ENCODE assay signal across 8 cellular contexts in the genomic region with DNA sequence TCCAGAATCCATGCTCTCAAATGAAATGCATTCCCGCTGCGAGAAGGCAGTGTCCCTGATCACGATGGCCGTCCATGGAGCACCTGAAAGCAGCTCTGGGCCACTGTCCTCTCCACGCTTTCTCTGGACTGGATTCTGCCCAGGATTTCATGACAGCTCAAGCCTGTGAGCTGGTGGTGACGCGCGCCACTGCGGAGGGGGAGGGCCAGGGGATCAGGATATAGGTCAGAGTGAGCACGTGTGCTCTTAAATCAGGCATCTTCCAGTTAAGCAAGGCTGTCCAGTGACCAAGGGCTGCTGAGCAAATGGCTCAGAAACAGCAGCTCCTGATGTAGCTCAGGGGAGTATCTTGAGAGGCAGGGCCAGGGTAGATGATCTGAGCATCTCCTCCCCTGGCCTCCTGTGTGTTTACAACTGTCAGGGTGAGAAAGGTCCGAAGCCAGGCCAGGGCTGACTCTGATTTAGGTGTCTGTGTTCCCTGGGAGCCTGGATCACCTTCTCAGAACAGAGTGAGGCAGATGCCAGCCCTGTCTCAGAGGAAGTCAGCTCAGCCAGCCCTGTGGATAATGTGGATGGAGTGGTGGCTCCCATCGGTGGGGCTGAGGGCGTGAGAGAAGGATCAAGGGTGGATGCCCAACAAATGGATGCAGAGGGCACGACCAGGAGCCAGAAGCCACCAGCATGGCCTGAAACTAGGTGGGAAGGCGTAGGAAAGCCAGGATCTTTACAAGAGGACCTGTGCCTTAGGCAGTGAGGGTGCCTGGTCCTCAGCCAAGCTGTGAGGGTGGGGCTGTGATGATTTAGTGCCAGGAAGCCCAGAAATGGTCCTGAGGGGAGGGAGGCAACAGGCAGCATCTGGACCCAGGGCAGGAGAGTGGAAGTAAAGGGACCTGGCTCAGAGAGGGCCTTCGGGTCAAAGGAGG. TPM values are rescaled to one million over a fixed set of nuclear protein-coding genes. Genes with fewer than 3 reads are reported as not detected.
DNase-seq lines count a peak whose midpoint lies in the region; ATAC-seq and TF ChIP-seq lines count a peak whose summit lies in the region.

No MANE protein-coding gene starts in this region.

- POLR2A ChIA-PET in CD4-positive, alpha-beta memory T cell (lab: Charles Lee; ENCODE audit: partially characterized antibody): interaction anchor here (1.2 kb wide), 1 partner anchor 11 kb away, joined by 3 read pairs; no protein-coding TSS in a partner anchor

- H3K4me3 Mint-ChIP-seq in CD4-positive, alpha-beta memory T cell: peak overlapping the region in 5 of 8 donors; percentile 22 to 69 (median 37)

- peak overlapping the region; percentile 7 for H3K27ac ChIP-seq in CD4-positive, alpha-beta memory T cell (ENCODE audit: low read depth, low read length)
- H3K27ac ChIP-seq in RWPE2 (ENCODE audit: poor library complexity, severe bottlenecking) (no peak overlapping the region), fibroblast of lung (ENCODE audit: insufficient read depth, low read length) (peak overlapping the region; percentile 74), parathyroid adenoma (peak overlapping the region; percentile 43)

- peaks cover 52 to 84% of the 10 kb centered on the region in 2 donors for H3K36me3 Mint-ChIP-seq in CD4-positive, alpha-beta memory T cell

- no peaks in the 10 kb centered on the region for H3K27me3 ChIP-seq in CD4-positive, alpha-beta memory T cell (ENCODE audit: insufficient read depth, low read length)
- H3K27me3 ChIP-seq in RWPE2 (ENCODE audit: insufficient read depth, poor library complexity, severe bottlenecking) (no peaks in the 10 kb centered on the region), fibroblast of lung (ENCODE audit: control insufficient read depth, insufficient read depth, low read length) (no peaks in the 10 kb centered on the region), parathyroid adenoma (ENCODE audit: control insufficient read depth, insufficient read depth, low read length) (no peaks in the 10 kb centered on the region)

- no peaks in the 10 kb centered on the region for H4K20me1 ChIP-seq in fibroblast of lung (ENCODE audit: control insufficient read depth, extremely low read depth, insufficient read depth, low read length)

- H3K4me2 ChIP-seq in fibroblast of lung (ENCODE audit: extremely low read depth, insufficient read depth, low read length): no peak overlapping the region
- H3K4me2 ChIP-seq in parathyroid adenoma (ENCODE audit: low read length): no peak overlapping the region

- intact Hi-C loops in CD4-positive, alpha-beta memory T cell (cut with micrococcal nuclease): no loop called here

- no peaks in the 10 kb centered on the region for H3K9me3 ChIP-seq in CD4-positive, alpha-beta memory T cell (ENCODE audit: control insufficient read depth in 1 of 2, low read length in 2 of 2)
- no peaks in the 10 kb centered on the region for H3K9me3 ChIP-seq in RWPE2 (ENCODE audit: severe bottlenecking)
- no peaks in the 10 kb centered on the region for H3K9me3 ChIP-seq in fibroblast of lung (ENCODE audit: control insufficient read depth, insufficient read depth, low read depth, low read length)
- H3K9me3 ChIP-seq in parathyroid adenoma (ENCODE audit: control insufficient read depth, low read length): no peaks in the 10 kb centered on the region

- H3K36me3 ChIP-seq in CD4-positive, alpha-beta memory T cell (ENCODE audit: insufficient read depth, low read length): peaks cover 30% of the 10 kb centered on the region
- H3K36me3 ChIP-seq in RWPE2 (ENCODE audit: low read depth) (peaks cover 87% of the 10 kb centered on the region), fibroblast of lung (ENCODE audit: control insufficient read depth, insufficient read depth, low read length) (peaks cover 8% of the 10 kb centered on the region), parathyroid adenoma (ENCODE audit: control insufficient read depth, insufficient read depth, low read length) (no peaks in the 10 kb centered on the region)

- TF ChIP-seq CTCF in RWPE2 (IDR thresholded peaks at IDR 0.05; ENCODE audit: poor library complexity, severe bottlenecking) (no peak), fibroblast of lung (conservative IDR thresholded peaks at IDR 0.05 in 1 of 2, IDR thresholded peaks at IDR 0.05 in 1 of 2; ENCODE audit: low read depth in 1 of 2, low read length in 2 of 2) (no peak), parathyroid adenoma (IDR thresholded peaks at IDR 0.05) (no peak)

- no peak for DNase-seq in CD4-positive, alpha-beta memory T cell
- no peak for DNase-seq in RWPE2 (ENCODE audit: low spot score)
- peak; percentile 64 to 77 for DNase-seq in fibroblast of lung (ENCODE audit: low read depth in 2 of 2)
- no peak for DNase-seq in NCI-H748 treated with DMSO at 0.1 percent for 48 hours (lab: John Stamatoyannopoulos, UW)
- no peak for DNase-seq in DMS53 (lab: John Stamatoyannopoulos, UW)
- DNase-seq in COLO668 (lab: John Stamatoyannopoulos, UW; ENCODE audit: unreplicated experiment): no peak

- H3K4me1 ChIP-seq in CD4-positive, alpha-beta memory T cell (ENCODE audit: insufficient read depth, low read length): peaks cover 36% of the 10 kb centered on the region
- H3K4me1 ChIP-seq in RWPE2 (ENCODE audit: insufficient read depth, poor library complexity, severe bottlenecking) (no peaks in the 10 kb centered on the region), fibroblast of lung (ENCODE audit: control insufficient read depth, extremely low read depth, insufficient read depth, low read length) (peaks cover 14% of the 10 kb centered on the region), parathyroid adenoma (peaks cover under 1% of the 10 kb centered on the region)

- H3K9ac ChIP-seq in fibroblast of lung (ENCODE audit: insufficient read depth, low read length) (peak overlapping the region; percentile 41), parathyroid adenoma (no peak overlapping the region)

- H3K4me1 Mint-ChIP-seq in CD4-positive, alpha-beta memory T cell: peaks cover 39 to 74% (median 49%) of the 10 kb centered on the region in 4 donors

- H3K4me3 ChIP-seq in CD4-positive, alpha-beta memory T cell (ENCODE audit: low read length in 2 of 2): no peak overlapping the region
- H3K4me3 ChIP-seq in RWPE2 (ENCODE audit: severe bottlenecking) (no peak overlapping the region), fibroblast of lung (replicated peaks in 1 of 4; ENCODE audit: control extremely low read depth in 1 of 4, insufficient read depth in 1 of 4, low read depth in 3 of 4, low read length in 4 of 4) (no peak overlapping the region), parathyroid adenoma (ENCODE audit: low read depth, low read length) (no peak overlapping the region)

- CTCF ChIA-PET in CD4-positive, alpha-beta memory T cell (lab: Charles Lee; ENCODE audit: partially characterized antibody): interaction anchor here (2.1 kb wide), 1 partner anchor 11 kb away, joined by 4 read pairs; no protein-coding TSS in a partner anchor

- peak overlapping the region in 6 of 7 donors; percentile 89 to 94 (median 90) for H3K27ac Mint-ChIP-seq in CD4-positive, alpha-beta memory T cell

- no peaks in the 10 kb centered on the region for H3K9me3 Mint-ChIP-seq in CD4-positive, alpha-beta memory T cell

- H2AFZ ChIP-seq in fibroblast of lung (ENCODE audit: low read length): no peak overlapping the region
- no peak overlapping the region for H2AFZ ChIP-seq in parathyroid adenoma

- no peaks in the 10 kb centered on the region for H3K27me3 Mint-ChIP-seq in CD4-positive, alpha-beta memory T cell

- H3K79me2 ChIP-seq in fibroblast of lung (ENCODE audit: control insufficient read depth, insufficient read depth, low read length) (peaks cover 64% of the 10 kb centered on the region), parathyroid adenoma (no peaks in the 10 kb centered on the region)

- ATAC-seq in RWPE2 (ENCODE audit: low read depth) (0 out of 3 replicates have a peak, but pooled peaks have one; percentile 30), HG02973 (IDR thresholded peaks at IDR 0.05; ENCODE audit: unreplicated experiment) (no peak)

RNA-seq across cellular contexts. Expression of gene ELK3, which starts 55.3 kb away (rescaled TPM):
- 10 to 100 TPM; 56.4 to 56.5 TPM for total RNA-seq in CD4-positive, alpha-beta memory T cell
- 10 to 100 TPM; 20.8 to 56.5 TPM for polyA plus RNA-seq in CD4-positive, alpha-beta memory T cell
- total RNA-seq in fibroblast of lung: 13.1 and 14.7 TPM in 2 replicates
- polyA plus RNA-seq in fibroblast of lung: 27.9 and 41.7 TPM in 2 replicates
- polyA plus RNA-seq in fibroblast of lung (2012): 32.0 and 39.5 TPM in 2 replicates
- polyA minus RNA-seq in fibroblast of lung (ENCODE audit: low replicate concordance): 28.6 and 44.8 TPM in 2 replicates

Comparison
In these comparisons a context has a peak if more than half of its experiments do, and no peak if none do; other contexts are left out.
1. DNase-seq: peak in fibroblast of lung (2 of 2); none in CD4-positive, alpha-beta memory T cell (0 of 5), RWPE2 (single experiment), NCI-H748 treated with DMSO at 0.1 percent for 48 hours (single experiment), DMS53 (single experiment) and COLO668 (single experiment).